ENCODE assay signal across 9 cellular contexts in the genomic region with DNA sequence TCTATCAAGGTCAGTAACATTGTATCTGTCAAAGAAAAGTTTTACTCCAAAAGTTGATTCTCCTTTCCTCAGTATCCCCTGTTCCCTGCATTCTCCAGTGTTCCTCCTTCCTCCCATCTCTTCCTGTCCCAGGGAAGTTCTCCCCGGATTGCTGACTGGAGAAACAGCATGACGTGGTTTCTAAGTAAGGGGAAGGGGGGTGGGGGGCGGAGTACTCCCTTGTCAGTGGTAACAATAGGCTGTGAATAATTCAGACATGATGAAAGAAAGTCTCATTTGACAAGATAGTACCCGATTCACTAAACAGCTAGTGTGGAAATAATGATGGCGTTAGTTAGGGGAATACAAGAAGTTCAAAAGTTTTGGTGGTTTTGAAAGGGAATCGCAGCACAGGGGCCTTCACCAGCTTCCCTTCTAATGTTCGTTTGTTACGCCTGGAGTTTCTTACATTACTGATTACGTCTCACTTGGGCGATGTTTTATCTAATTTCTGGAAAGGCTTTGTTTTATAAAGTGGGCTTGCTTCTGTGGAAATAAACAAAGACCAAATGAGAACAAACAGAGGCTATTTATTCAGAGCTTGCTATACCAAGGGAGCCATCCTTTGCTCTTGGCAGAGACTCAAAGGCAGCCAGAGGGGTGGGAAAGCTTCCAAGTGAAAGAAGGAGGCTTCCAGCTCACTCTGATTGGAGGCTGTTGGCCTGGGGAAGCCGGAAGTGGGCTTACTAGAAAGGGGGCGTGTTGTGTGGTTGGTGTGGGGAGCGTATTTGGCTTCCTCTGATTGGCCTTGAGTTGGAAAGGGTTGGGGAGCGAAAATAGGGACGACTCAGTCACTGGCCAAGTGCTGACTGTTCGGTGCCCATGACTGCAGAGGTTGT.
DNase-seq lines count a peak whose midpoint lies in the region; ATAC-seq and TF ChIP-seq lines count a peak whose summit lies in the region.
"Had no signal": no experiment of that assay in that cellular context is flagged by ENCODE, and none has a peak within 500 bp of the region (broad histone marks: within the 10 kb centered on the region; RNA-seq: fewer than 3 reads in every experiment).

No MANE protein-coding gene starts in this region.

- DNase-seq in breast epithelium (ENCODE audit: low spot score in 2 of 2): peak in 1 of 2 donors; percentile 18
- DNase-seq in mammary epithelial cell: no peak
- peak; percentile 85 for DNase-seq in astrocyte of the cerebellum (ENCODE audit: low read depth)
- peak; percentile 65 for DNase-seq in iris pigment epithelial cell (ENCODE audit: low read depth)
- DNase-seq in upper lobe of right lung: no peak
- DNase-seq in AG08395 (ENCODE audit: low spot score): no peak
- DNase-seq: stimulated activated CD4-positive, alpha-beta T cell treated with anti-CD3 and anti-CD28 coated beads, Interleukin-12 subunit alpha, Interleukin-12 subunit beta, amount 100 ng/mL, for 4 hours had no signal

- ATAC-seq in upper lobe of right lung (peak; percentile 43), GM19467 (IDR thresholded peaks at IDR 0.05; ENCODE audit: unreplicated experiment) (no peak), HG03439 (IDR thresholded peaks at IDR 0.05; ENCODE audit: unreplicated experiment) (no peak)

- H3K4me2 ChIP-seq in mammary epithelial cell (ENCODE audit: insufficient read depth, low read depth, low read length): no peak overlapping the region

- no peaks in the 10 kb centered on the region for H3K27me3 ChIP-seq in breast epithelium
- H3K27me3 ChIP-seq in mammary epithelial cell (ENCODE audit: insufficient read depth, low read length): no peaks in the 10 kb centered on the region
- H3K27me3 ChIP-seq in upper lobe of right lung: no peaks in the 10 kb centered on the region

- H4K20me1 ChIP-seq in mammary epithelial cell (ENCODE audit: insufficient read depth, low read length): no peaks in the 10 kb centered on the region

- H3K4me3 ChIP-seq in breast epithelium: peak overlapping the region in 2 of 3 donors; percentile 35 to 42
- no peak overlapping the region for H3K4me3 ChIP-seq in mammary epithelial cell (replicated peaks in 1 of 3; ENCODE audit: insufficient read depth in 1 of 3, low read depth in 2 of 3, low read length in 3 of 3)
- peak overlapping the region; percentile 6 for H3K4me3 ChIP-seq in astrocyte of the cerebellum (ENCODE audit: low read depth, low read length)
- no peak overlapping the region for H3K4me3 ChIP-seq in upper lobe of right lung

- no peak for TF ChIP-seq POLR2A in breast epithelium (IDR thresholded peaks at IDR 0.05)

- no peak overlapping the region for H3K9ac ChIP-seq in mammary epithelial cell (ENCODE audit: insufficient read depth, low read length)

- dilution Hi-C loops in mammary epithelial cell (cut with HindIII; ENCODE audit: low sequenced_read_pairs): no loop called here

- in situ Hi-C loops in mammary epithelial cell (cut with MboI; ENCODE audit: low sequenced_read_pairs in 2 of 2): no loop called here
- in situ Hi-C loops in astrocyte of the cerebellum (cut with HindIII; ENCODE audit: low sequenced_read_pairs): no loop called here

- no peak overlapping the region for H2AFZ ChIP-seq in mammary epithelial cell (ENCODE audit: low read depth, low read length)

- H3K36me3 ChIP-seq in breast epithelium: no peaks in the 10 kb centered on the region
- no peaks in the 10 kb centered on the region for H3K36me3 ChIP-seq in mammary epithelial cell (ENCODE audit: insufficient read depth, low read length)
- no peaks in the 10 kb centered on the region for H3K36me3 ChIP-seq in upper lobe of right lung

- WGBS in mammary epithelial cell (ENCODE audit: low coverage, missing lambda C conversion rate): 30% methylated on average over 10 of the region's 16 CpGs

- H3K9me3 ChIP-seq in breast epithelium (no peaks in the 10 kb centered on the region), mammary epithelial cell (replicated peaks; ENCODE audit: insufficient read depth, low read length) (peaks cover 4% of the 10 kb centered on the region), upper lobe of right lung (no peaks in the 10 kb centered on the region)

- H3K27ac ChIP-seq in breast epithelium (peak overlapping the region; percentile 53 to 67), mammary epithelial cell (ENCODE audit: insufficient read depth, low read depth, low read length) (no peak overlapping the region), upper lobe of right lung (peak overlapping the region; percentile 44)

- no peaks in the 10 kb centered on the region for H3K79me2 ChIP-seq in mammary epithelial cell (ENCODE audit: insufficient read depth, low read length)

- CTCF ChIA-PET in mammary epithelial cell (lab: Charles Lee; ENCODE audit: low non-redundant PET): no interaction called here

- H3K4me1 ChIP-seq in breast epithelium: no peaks in the 10 kb centered on the region
- no peaks in the 10 kb centered on the region for H3K4me1 ChIP-seq in mammary epithelial cell (ENCODE audit: insufficient read depth, low read length)
- no peaks in the 10 kb centered on the region for H3K4me1 ChIP-seq in upper lobe of right lung

- TF ChIP-seq CTCF in breast epithelium (IDR thresholded peaks at IDR 0.05) (no peak), mammary epithelial cell (conservative IDR thresholded peaks at IDR 0.05 in 1 of 2, IDR thresholded peaks at IDR 0.05 in 1 of 2; ENCODE audit: extremely low read depth in 1 of 2, insufficient read depth in 1 of 2, low read depth in 1 of 2, low read length in 2 of 2) (no peak), astrocyte of the cerebellum (IDR thresholded peaks at IDR 0.05; ENCODE audit: low read depth, low read length, missing control alignments) (no peak), upper lobe of right lung (IDR thresholded peaks at IDR 0.05) (no peak)

- intact Hi-C loops in breast epithelium (cut with DNase I; ENCODE audit: low total_unique reads): no loop called here
- intact Hi-C loops in mammary epithelial cell (cut with micrococcal nuclease): no loop called here
- intact Hi-C loops in upper lobe of right lung (cut with DNase I): no loop called here

- BruUV-seq in mammary epithelial cell (replicated peaks; lab: Mats Ljungman, UMichigan): no TSS peak

Comparison
In these comparisons a context has a peak if more than half of its experiments do, and no peak if none do; other contexts are left out.
1. H3K4me3 ChIP-seq: peak in breast epithelium (2 of 3) and astrocyte of the cerebellum (single experiment); none in mammary epithelial cell (0 of 3) and upper lobe of right lung (single experiment).
2. DNase-seq: peak in astrocyte of the cerebellum (single experiment) and iris pigment epithelial cell (single experiment); none in mammary epithelial cell (single experiment), upper lobe of right lung (single experiment) and AG08395 (single experiment).